Comparison of ENCODE assay signal across 20 cellular contexts in the genomic region with DNA sequence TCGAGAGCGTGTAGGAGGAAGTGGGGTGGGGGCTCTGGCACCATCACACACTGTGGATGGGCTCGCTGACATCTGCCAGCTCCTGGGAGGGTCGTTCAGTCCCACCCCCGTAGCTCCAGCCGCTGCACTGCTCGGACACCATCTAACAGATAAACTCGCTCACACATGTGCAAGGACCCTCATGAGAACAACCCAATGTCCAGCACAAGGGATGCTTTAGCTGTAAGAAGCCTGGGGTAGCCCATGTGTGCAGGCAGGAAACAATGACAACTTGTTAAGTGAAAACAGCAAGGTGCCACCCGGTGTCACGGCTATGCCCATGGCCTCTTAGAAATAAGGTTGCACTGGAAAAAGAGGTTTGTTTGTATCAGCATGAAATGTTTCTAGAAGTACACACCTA. TPM values are rescaled to one million over a fixed set of nuclear protein-coding genes. Genes with fewer than 3 reads are reported as not detected.
"Had no signal": no experiment of that assay in that cellular context is flagged by ENCODE, and none has a peak within 500 bp of the region (broad histone marks: within the 10 kb centered on the region; RNA-seq: fewer than 3 reads in every experiment).

No MANE protein-coding gene starts in this region.

- H3K9me3 ChIP-seq: mucosa of descending colon, sigmoid colon, suprapubic skin, transverse colon, upper lobe of right lung, uterus had no signal

- H3K4me3 Mint-ChIP-seq: memory B cell; mesothelial cell of epicardium; naive B cell; natural killer cell treated with Interleukin-12 subunit alpha and Interleukin-12 subunit beta and Interleukin-15 and Interleukin-18, amount 100 ng/mL, for 72 hours; neural crest cell; stimulated activated naive B cell treated with anti-CD40 and anti-IgM and Interleukin-4, amounts not matched to agents 10 μg/mL and 1 μg/mL and 100 μg/mL, for 72 hours; stimulated activated naive CD8-positive, alpha-beta T cell treated with anti-CD3 and anti-CD28 coated beads, Interleukin-15, Interleukin-2, amounts not matched to agents 100 ng/mL and 50 ng/mL, for 24 hours had no signal

- H3K27ac Mint-ChIP-seq: memory B cell; mesothelial cell of epicardium; naive B cell; natural killer cell treated with Interleukin-12 subunit alpha and Interleukin-12 subunit beta and Interleukin-15 and Interleukin-18, amount 100 ng/mL, for 72 hours; progenitor cell of endocrine pancreas; stimulated activated naive B cell treated with anti-CD40 and anti-IgM and Interleukin-4, amounts not matched to agents 10 μg/mL and 1 μg/mL and 100 μg/mL, for 72 hours; stimulated activated naive CD8-positive, alpha-beta T cell treated with anti-CD3 and anti-CD28 coated beads, Interleukin-15, Interleukin-2, amounts not matched to agents 100 ng/mL and 50 ng/mL, for 24 hours had no signal

- H3K4me3 ChIP-seq: lung, mucosa of descending colon, sigmoid colon, suprapubic skin, transverse colon, upper lobe of right lung, uterus had no signal

- DNase-seq: cortex of kidney; effector CD4-positive, alpha-beta T cell; hypothalamus; kidney; mucosa of descending colon; naive B cell; sigmoid colon; stimulated activated naive B cell treated with anti-CD40 and anti-IgM and Interleukin-4, amounts not matched to agents 10 μg/mL and 1 μg/mL and 100 μg/mL, for 72 hours; transverse colon; upper lobe of right lung; uterus had no signal

- H3K4me1 Mint-ChIP-seq: mesothelial cell of epicardium; naive B cell; stimulated activated naive B cell treated with anti-CD40 and anti-IgM and Interleukin-4, amounts not matched to agents 10 μg/mL and 1 μg/mL and 100 μg/mL, for 72 hours had no signal

- H3K9ac ChIP-seq: parathyroid adenoma had no signal

- H3K9me3 Mint-ChIP-seq: memory B cell; mesothelial cell of epicardium; naive B cell; natural killer cell treated with Interleukin-12 subunit alpha and Interleukin-12 subunit beta and Interleukin-15 and Interleukin-18, amount 100 ng/mL, for 72 hours; neural crest cell; stimulated activated naive B cell treated with anti-CD40 and anti-IgM and Interleukin-4, amounts not matched to agents 10 μg/mL and 1 μg/mL and 100 μg/mL, for 72 hours; stimulated activated naive CD8-positive, alpha-beta T cell treated with anti-CD3 and anti-CD28 coated beads, Interleukin-15, Interleukin-2, amounts not matched to agents 100 ng/mL and 50 ng/mL, for 24 hours had no signal

- H3K27me3 Mint-ChIP-seq: progenitor cell of endocrine pancreas; stimulated activated naive CD8-positive, alpha-beta T cell treated with anti-CD3 and anti-CD28 coated beads, Interleukin-15, Interleukin-2, amounts not matched to agents 100 ng/mL and 50 ng/mL, for 24 hours had no signal

- H2AFZ ChIP-seq: parathyroid adenoma had no signal

- H3K27me3 ChIP-seq: sigmoid colon, transverse colon, upper lobe of right lung, uterus had no signal

- ATAC-seq: mucosa of descending colon; natural killer cell treated with Interleukin-12 subunit alpha and Interleukin-12 subunit beta and Interleukin-15 and Interleukin-18, amount 100 ng/mL, for 72 hours; stimulated activated naive B cell treated with anti-CD40 and anti-IgM and Interleukin-4, amounts not matched to agents 10 μg/mL and 1 μg/mL and 100 μg/mL, for 72 hours; upper lobe of right lung had no signal

- H3K36me3 Mint-ChIP-seq: memory B cell; naive B cell; natural killer cell treated with Interleukin-12 subunit alpha and Interleukin-12 subunit beta and Interleukin-15 and Interleukin-18, amount 100 ng/mL, for 72 hours; stimulated activated naive B cell treated with anti-CD40 and anti-IgM and Interleukin-4, amounts not matched to agents 10 μg/mL and 1 μg/mL and 100 μg/mL, for 72 hours had no signal

- H3K27ac ChIP-seq: parathyroid adenoma, sigmoid colon, suprapubic skin, transverse colon, upper lobe of right lung, uterus had no signal

- H3K4me1 ChIP-seq: parathyroid adenoma, sigmoid colon, suprapubic skin, transverse colon, upper lobe of right lung, uterus had no signal

- H3K36me3 ChIP-seq: sigmoid colon, suprapubic skin, transverse colon, upper lobe of right lung, uterus had no signal

- H3K79me2 ChIP-seq: parathyroid adenoma had no signal

RNA-seq across cellular contexts. Expression of gene OGDHL, which starts 14.1 kb away (rescaled TPM):
- total RNA-seq: natural killer cell treated with Interleukin-12 subunit alpha and Interleukin-12 subunit beta and Interleukin-15 and Interleukin-18, amount 100 ng/mL, for 72 hours had no signal
